15 cellular contexts compared by ENCODE assay signal in the genomic region with DNA sequence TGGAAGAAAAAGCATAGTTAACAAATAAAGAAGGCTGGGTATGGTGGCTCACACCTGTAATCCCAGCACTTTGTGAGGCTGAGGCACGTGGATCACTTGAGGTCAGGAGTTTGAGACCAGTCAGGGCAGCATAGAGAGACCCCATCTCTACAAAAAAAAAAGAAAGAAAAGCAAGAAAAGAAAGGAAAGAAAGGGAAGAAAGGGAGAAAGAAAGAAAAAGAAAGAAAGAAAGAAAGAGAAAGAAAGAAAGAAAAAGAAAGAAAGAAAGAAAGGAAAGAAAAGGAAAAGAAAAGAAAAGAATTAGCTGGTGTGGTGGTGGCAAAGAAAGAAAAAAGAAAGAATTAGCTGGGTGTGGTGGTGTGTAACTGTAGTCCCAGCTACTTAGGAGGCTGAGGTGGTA.
"Had no signal": no experiment of that assay in that cellular context is flagged by ENCODE, and none has a peak within 500 bp of the region (broad histone marks: within the 10 kb centered on the region; RNA-seq: fewer than 3 reads in every experiment).

No MANE protein-coding gene starts in this region.

- H3K27me3 ChIP-seq: tibial nerve had no signal

- ATAC-seq: foreskin keratinocyte, left lobe of liver, Right ventricle myocardium inferior, SK-N-SH treated with all-trans-retinoic acid at 6 μM for 48 hours had no signal

- DNase-seq: activated CD4-positive, alpha-beta T cell treated with anti-CD3 and anti-CD28 coated beads for 1 hour; activated CD8-positive, alpha-beta memory T cell treated with anti-CD3 and anti-CD28 coated beads for 24 hours; activated gamma-delta T cell treated with Interleukin-2 at 50 U/mL for 16 hours; central memory CD4-positive, alpha-beta T cell; effector CD4-positive, alpha-beta T cell; foreskin keratinocyte; islet precursor cell; nephron progenitor cell; stimulated activated CD4-positive, alpha-beta T cell treated with anti-CD3 and anti-CD28 coated beads, Interleukin-4, amount 100 ng/mL, for 4 hours had no signal

- H3K9me3 ChIP-seq: tibial nerve had no signal

- H3K27me3 Mint-ChIP-seq: memory B cell had no signal

- H3K4me3 ChIP-seq: coronary artery, tibial nerve had no signal

- H3K9me3 Mint-ChIP-seq: memory B cell, nephron progenitor cell had no signal

- H3K36me3 Mint-ChIP-seq: memory B cell had no signal

- H3K27ac Mint-ChIP-seq: memory B cell, nephron progenitor cell had no signal

- H3K4me3 Mint-ChIP-seq: memory B cell, nephron progenitor cell had no signal
